In genomic region chr9:93819905-93820304, GRCh38 we compare ENCODE assay signal across 24 cellular contexts.
"Had no signal": no experiment of that assay in that cellular context is flagged by ENCODE, and none has a peak within 500 bp of the region (broad histone marks: within the 10 kb centered on the region; RNA-seq: fewer than 3 reads in every experiment).

No MANE protein-coding gene starts in this region.

- H3K4me1 ChIP-seq: gastrocnemius medialis, left lung, psoas muscle, spleen, tibial nerve, upper lobe of left lung, uterus had no signal

- H3K27me3 ChIP-seq: ovary, tibial nerve, upper lobe of left lung, uterus had no signal

- H2AFZ ChIP-seq: neural progenitor cell had no signal

- H3K4me2 ChIP-seq: neural progenitor cell had no signal

- H3K9me3 ChIP-seq: gastrocnemius medialis, left lung, ovary, psoas muscle, thoracic aorta, upper lobe of left lung, uterus had no signal

- FAIRE-seq: colon, islet of Langerhans had no signal

- H3K36me3 ChIP-seq: gastrocnemius medialis, left lung, neural progenitor cell, ovary, spleen, thoracic aorta, tibial nerve, upper lobe of left lung, uterus had no signal

- H3K4me3 ChIP-seq: gastrocnemius medialis, left lung, neural progenitor cell, ovary, psoas muscle, skin epidermis, spleen, thoracic aorta, tibial nerve, upper lobe of left lung, uterus had no signal

- H3K9ac ChIP-seq: neural progenitor cell had no signal

- H3K27ac ChIP-seq: epithelial cell of prostate, gastrocnemius medialis, left lung, neural progenitor cell, ovary, psoas muscle, skin epidermis, spleen, thoracic aorta, tibial nerve, upper lobe of left lung, uterus had no signal

- DNase-seq: effector CD8-positive, alpha-beta T cell; foreskin fibroblast; gastrocnemius medialis; hippocampal formation; left cardiac atrium; left lung; mesenchymal stem cell; midbrain; naive thymus-derived CD4-positive, alpha-beta T cell; nucleus accumbens; ovary; psoas muscle; right cardiac atrium; spleen; stimulated activated CD4-positive, alpha-beta T cell treated with anti-CD3 and anti-CD28 coated beads, Interleukin-4, amount 100 ng/mL, for 4 hours; upper lobe of left lung; uterus had no signal
